Comparison of ENCODE assay signal across 12 cellular contexts in the genomic region with DNA sequence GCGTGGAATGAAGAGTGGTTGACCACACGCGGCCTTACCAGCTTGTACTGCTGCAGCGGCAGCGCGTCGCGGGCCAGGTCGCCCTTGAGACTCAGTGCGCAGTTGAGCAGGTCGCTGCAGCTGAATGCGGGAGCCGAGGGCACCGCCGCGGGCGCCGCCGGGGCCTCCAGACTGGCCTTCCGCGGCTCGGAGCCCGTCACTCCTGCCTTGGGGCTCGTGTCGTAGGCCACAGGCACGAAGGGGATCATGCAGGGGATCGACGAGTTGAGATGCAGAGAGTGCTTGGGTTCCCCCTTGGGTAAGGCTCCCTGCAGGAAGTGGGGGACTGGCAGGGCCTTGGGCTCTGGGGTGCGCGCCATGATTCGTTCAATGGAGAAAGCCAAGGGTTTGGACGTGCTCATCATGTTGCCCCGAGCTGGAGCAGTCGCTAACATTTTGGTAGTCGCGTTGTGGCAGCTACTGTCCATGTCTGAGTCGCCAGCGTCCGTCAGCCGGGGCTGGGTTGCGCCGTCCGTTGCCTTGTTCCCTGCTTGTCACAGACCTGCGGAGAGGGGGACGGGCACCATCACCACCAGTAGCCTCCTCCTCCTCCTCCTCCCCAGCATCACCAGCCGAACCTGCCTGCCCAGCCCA. TPM values are rescaled to one million over a fixed set of nuclear protein-coding genes. Genes with fewer than 3 reads are reported as not detected.
DNase-seq lines count a peak whose midpoint lies in the region; ATAC-seq lines count a peak whose summit lies in the region.
"Had no signal": no experiment of that assay in that cellular context is flagged by ENCODE, and none has a peak within 500 bp of the region (broad histone marks: within the 10 kb centered on the region; RNA-seq: fewer than 3 reads in every experiment).

No MANE protein-coding gene starts in this region.

- H3K36me3 ChIP-seq in rectal smooth muscle tissue (ENCODE audit: control insufficient read depth, insufficient read depth, low read length), result no peaks in the 10 kb centered on the region

- no peak overlapping the region for H3K27ac ChIP-seq in rectal smooth muscle tissue (ENCODE audit: low read depth, low read length)

- H3K9ac ChIP-seq in rectal smooth muscle tissue (ENCODE audit: low read length), result no peak overlapping the region

- no peak for ATAC-seq in GM18517 (IDR thresholded peaks at IDR 0.05; ENCODE audit: unreplicated experiment)
- ATAC-seq in esophagus mucosa, result no peak

- H3K4me1 ChIP-seq in rectal smooth muscle tissue (ENCODE audit: control insufficient read depth, insufficient read depth, low read length), result no peaks in the 10 kb centered on the region

- peak; percentile 21 for DNase-seq in NCI-H2029 (lab: John Stamatoyannopoulos, UW)
- no peak for DNase-seq in NCI-H2029 treated with DMSO at 0.1 percent for 48 hours (lab: John Stamatoyannopoulos, UW)
- DNase-seq in NCI-H526 treated with DMSO at 0.1 percent for 48 hours (lab: John Stamatoyannopoulos, UW), result peak; percentile 39
- no peak for DNase-seq in SHP77 treated with DMSO at 0.1 percent for 48 hours (lab: John Stamatoyannopoulos, UW)
- DNase-seq: effector CD8-positive, alpha-beta T cell; T-helper 9 cell had no signal

- H3K27me3 ChIP-seq in rectal smooth muscle tissue (ENCODE audit: control insufficient read depth, insufficient read depth, low read length), result peaks cover 58% of the 10 kb centered on the region

- H3K4me3 ChIP-seq in iPS-11a (ENCODE audit: low read depth, low read length) (peak overlapping the region; percentile 48), rectal smooth muscle tissue (ENCODE audit: low read length) (peak overlapping the region; percentile 40)

RNA-seq across cellular contexts. Expression of gene FEZF1, which starts 0.5 kb away (rescaled TPM):
- total RNA-seq in esophagus mucosa, result not detected
- total RNA-seq: activated T-helper 2 cell treated with anti-CD3 and anti-CD28 coated beads, Interferon-gamma antibody, Interleukin-2, Interleukin-4, amounts not matched to agents 10 μg/mL and 5 μg/mL and 100 μg/mL, durations not matched to agents 14 hours and 24 hours and 36 hours; HT1080 had no signal

Comparison
In these comparisons a context has a peak if more than half of its experiments do, and no peak if none do; other contexts are left out.
1. DNase-seq: peak in NCI-H2029 (single experiment) and NCI-H526 treated with DMSO at 0.1 percent for 48 hours (single experiment); none in NCI-H2029 treated with DMSO at 0.1 percent for 48 hours (single experiment) and SHP77 treated with DMSO at 0.1 percent for 48 hours (single experiment).